15 cellular contexts compared by ENCODE assay signal in genomic region chr4:1277667-1278335, GRCh38. TPM values are rescaled to one million over a fixed set of nuclear protein-coding genes. Genes with fewer than 3 reads are reported as not detected.
DNase-seq lines count a peak whose midpoint lies in the region; ATAC-seq and TF ChIP-seq lines count a peak whose summit lies in the region.
"Had no signal": no experiment of that assay in that cellular context is flagged by ENCODE, and none has a peak within 500 bp of the region (broad histone marks: within the 10 kb centered on the region; RNA-seq: fewer than 3 reads in every experiment).

No MANE protein-coding gene starts in this region.

- H3K4me2 ChIP-seq in mesendoderm (ENCODE audit: low read length), result no peak overlapping the region

- H2AK5ac ChIP-seq in mesendoderm (ENCODE audit: low read length), result no peak overlapping the region

- no peaks in the 10 kb centered on the region for H3K4me1 ChIP-seq in spleen
- H3K4me1 ChIP-seq in mesendoderm (ENCODE audit: control insufficient read depth, low read depth, low read length), result no peaks in the 10 kb centered on the region
- H3K4me1 ChIP-seq: SJCRH30, uterus had no signal

- H3K79me2 ChIP-seq in mesendoderm (ENCODE audit: control insufficient read depth, insufficient read depth, low read length), result no peaks in the 10 kb centered on the region

- H4K8ac ChIP-seq in mesendoderm (ENCODE audit: low read depth, low read length), result no peak overlapping the region

- TF ChIP-seq POLR2A in spleen (IDR thresholded peaks at IDR 0.05), result no peak

- H3K27ac ChIP-seq in coronary artery (no peak overlapping the region), spleen (no peak overlapping the region), mesendoderm (ENCODE audit: low read depth, low read length) (no peak overlapping the region)
- H3K27ac ChIP-seq: SJCRH30, uterus had no signal

- no peak overlapping the region for H4K5ac ChIP-seq in mesendoderm (ENCODE audit: low read length)

- H2BK15ac ChIP-seq in mesendoderm (replicated peaks; ENCODE audit: low read depth), result no peak overlapping the region

- H3K27me3 ChIP-seq in spleen (replicated peaks in 1 of 7) (no peaks in the 10 kb centered on the region), mesendoderm (ENCODE audit: insufficient read depth, low read length, poor library complexity) (no peaks in the 10 kb centered on the region)
- H3K27me3 ChIP-seq: SJCRH30, uterus had no signal

- 83 to 87% (median 85%) methylated on average over 11 to 12 of the region's 12 CpGs for WGBS in spleen, 5 donors
- no CpG with 5 or more reads among the region's 12 CpGs for WGBS in mesendoderm (ENCODE audit: extremely low coverage, insufficient coverage, low lambda C conversion rate)

- TF ChIP-seq CTCF in coronary artery (IDR thresholded peaks at IDR 0.05) (no peak), spleen (IDR thresholded peaks at IDR 0.05 in 8 of 11, conservative IDR thresholded peaks at IDR 0.05 in 3 of 11) (peak in 3 of 11 experiments; percentile 20 to 29 (median 22))

- H3K36me3 ChIP-seq in spleen (peaks cover 0 to 5% (median 0%) of the 10 kb centered on the region in 6 donors), mesendoderm (ENCODE audit: control insufficient read depth, insufficient read depth, low read length) (no peaks in the 10 kb centered on the region)
- H3K36me3 ChIP-seq: SJCRH30, uterus had no signal

- no peak overlapping the region for H3K56ac ChIP-seq in mesendoderm (ENCODE audit: low read length)

- no peaks in the 10 kb centered on the region for H3K79me1 ChIP-seq in mesendoderm (ENCODE audit: low read length)

- no peak overlapping the region for H3K4me3 ChIP-seq in coronary artery
- no peak overlapping the region for H3K4me3 ChIP-seq in spleen
- H3K4me3 ChIP-seq in mesendoderm (ENCODE audit: low read length), result no peak overlapping the region
- H3K4me3 ChIP-seq: SJCRH30, uterus had no signal

- H2BK5ac ChIP-seq in mesendoderm (ENCODE audit: low read length), result no peak overlapping the region

- no peak overlapping the region for H3K23ac ChIP-seq in mesendoderm (ENCODE audit: low read length)

- peak; percentile 50 for DNase-seq in activated effector memory CD4-positive, alpha-beta T cell treated with anti-CD3 and anti-CD28 coated beads, Interleukin-2, amount 50 U/mL, for 16 hours
- DNase-seq in activated effector memory CD4-positive, alpha-beta T cell treated with Interleukin-2 at 50 U/mL for 16 hours, result no peak
- DNase-seq in NCI-H226, result peak; percentile 11
- DNase-seq in coronary artery (ENCODE audit: low spot score), result peak; percentile 41
- DNase-seq in spleen, result peak; percentile 62
- DNase-seq in NCI-H2081 (lab: John Stamatoyannopoulos, UW), result no peak
- DNase-seq in mesendoderm, result no peak
- DNase-seq: activated CD4-positive, alpha-beta memory T cell treated with anti-CD3 and anti-CD28 coated beads, Interleukin-2, amount 10 ng/mL, durations not matched to agents 7 days and 5 days; left cardiac atrium; posterior cingulate gyrus; SJCRH30; stimulated activated CD4-positive, alpha-beta T cell treated with anti-CD3 and anti-CD28 coated beads, Interleukin-12 subunit alpha, Interleukin-12 subunit beta, amount 100 ng/mL, for 4 hours; stimulated activated naive CD8-positive, alpha-beta T cell treated with anti-CD3 and anti-CD28 coated beads, Interleukin-15, amount 100 ng/mL, for 72 hours; uterus had no signal

- no peak for ATAC-seq in GM21367 (IDR thresholded peaks at IDR 0.05; ENCODE audit: unreplicated experiment)
- ATAC-seq: left cardiac atrium; stimulated activated naive CD8-positive, alpha-beta T cell treated with anti-CD3 and anti-CD28 coated beads, Interleukin-15, amount 100 ng/mL, for 72 hours had no signal

- no peak overlapping the region for H3K4ac ChIP-seq in mesendoderm (ENCODE audit: low read depth, low read length)

- H2BK120ac ChIP-seq in mesendoderm (ENCODE audit: low read depth, low read length), result no peak overlapping the region

- H3K9ac ChIP-seq in mesendoderm (ENCODE audit: low read length), result no peak overlapping the region

- H3K18ac ChIP-seq in mesendoderm (ENCODE audit: low read length), result no peak overlapping the region

- H3K9me3 ChIP-seq in spleen, result no peaks in the 10 kb centered on the region
- H3K9me3 ChIP-seq: SJCRH30, uterus had no signal

- intact Hi-C loops in spleen (cut with DNase I; ENCODE audit: low total_unique reads), result no loop called here

RNA-seq across cellular contexts. Expression of gene MAEA, which starts 11.9 kb away (rescaled TPM):
- 100 to 1,000 TPM in 1 of 7 donors, 10 to 100 TPM in 6; 64.3 to 112 (median 85.6) TPM for total RNA-seq in spleen
- polyA plus RNA-seq in spleen, result 10 to 100 TPM; 46.6 to 76.5 (median 58.8) TPM
- 57.0 TPM for polyA plus RNA-seq in mesendoderm (2013, experiment 1 of 2)
- polyA plus RNA-seq in mesendoderm (2013, experiment 2 of 2), result 55.7 TPM

RNA-seq across cellular contexts. Expression of gene CTBP1, which starts 28.9 kb away (rescaled TPM):
- total RNA-seq in spleen, result 100 to 1,000 TPM; 162 to 226 (median 196) TPM
- polyA plus RNA-seq in spleen, result 100 to 1,000 TPM; 101 to 176 (median 123) TPM
- 64.9 TPM for polyA plus RNA-seq in mesendoderm (2013, experiment 1 of 2)
- 65.1 TPM for polyA plus RNA-seq in mesendoderm (2013, experiment 2 of 2)

Comparison
In these comparisons a context has a peak if more than half of its experiments do, and no peak if none do; other contexts are left out.
1. DNase-seq: peak in activated effector memory CD4-positive, alpha-beta T cell treated with anti-CD3 and anti-CD28 coated beads, Interleukin-2, amount 50 U/mL, for 16 hours (single experiment), NCI-H226 (single experiment), coronary artery (single experiment) and spleen (single experiment); none in activated effector memory CD4-positive, alpha-beta T cell treated with Interleukin-2 at 50 U/mL for 16 hours (single experiment), NCI-H2081 (0 of 2) and mesendoderm (single experiment).